1 cellular context compared by ENCODE assay signal in genomic region chr3:195164573-195165263, GRCh38.
TF ChIP-seq lines count a peak whose summit lies in the region.

No MANE protein-coding gene starts in this region.

TF ChIP-seq in IMR-90, 13 proteins besides CTCF, POLR2A, EP300 and RAD21:
- no peak for TF ChIP-seq ELK1 (IDR thresholded peaks at IDR 0.05; ENCODE audit: borderline replicate concordance, low read depth, low read length)
- no peak for TF ChIP-seq RCOR1 (IDR thresholded peaks at IDR 0.05; ENCODE audit: insufficient replicate concordance, low read length)
- TF ChIP-seq MXI1 (IDR thresholded peaks at IDR 0.05; ENCODE audit: borderline replicate concordance, low read depth, low read length) = no peak
- TF ChIP-seq BHLHE40 (IDR thresholded peaks at IDR 0.05; ENCODE audit: low read depth, low read length) = no peak
- no peak for TF ChIP-seq FOS (IDR thresholded peaks at IDR 0.05; ENCODE audit: low read depth, low read length)
- no peak for TF ChIP-seq CHD1 (IDR thresholded peaks at IDR 0.05; ENCODE audit: low read depth, low read length)
- TF ChIP-seq SMC3 (IDR thresholded peaks at IDR 0.05; ENCODE audit: low read depth, low read length) = no peak
- TF ChIP-seq RFX5 (IDR thresholded peaks at IDR 0.05; ENCODE audit: low read depth, low read length) = no peak
- no peak for TF ChIP-seq MAZ (IDR thresholded peaks at IDR 0.05; ENCODE audit: borderline replicate concordance, low read depth, low read length)
- no peak for TF ChIP-seq MAFK (IDR thresholded peaks at IDR 0.05; ENCODE audit: low read depth, low read length)
- TF ChIP-seq USF2 (IDR thresholded peaks at IDR 0.05; ENCODE audit: low read depth, low read length) = no peak
- no peak for TF ChIP-seq NFE2L2 (IDR thresholded peaks at IDR 0.05; ENCODE audit: low read depth, low read length)
- TF ChIP-seq CEBPB (IDR thresholded peaks at IDR 0.05; ENCODE audit: low read depth, low read length) = no peak
